7 cellular contexts compared by ENCODE assay signal in genomic region chr2:175540421-175540820, GRCh38.
"Had no signal": no experiment of that assay in that cellular context is flagged by ENCODE, and none has a peak within 500 bp of the region (broad histone marks: within the 10 kb centered on the region; RNA-seq: fewer than 3 reads in every experiment).

No MANE protein-coding gene starts in this region.

- H3K9ac ChIP-seq: KMS-11 had no signal

- H3K27ac ChIP-seq: HL-60, KMS-11 had no signal

- DNase-seq: IMR-90, Karpas-422, KBM-7, KG1 had no signal

- H3K4me2 ChIP-seq: KMS-11 had no signal

- FAIRE-seq: HTR-8/SVneo had no signal
